8 cellular contexts compared by ENCODE assay signal in genomic region chr3:194472290-194472920, GRCh38. TPM values are rescaled to one million over a fixed set of nuclear protein-coding genes. Genes with fewer than 3 reads are reported as not detected.
A peak's percentile ranks its signal among the peaks of the same experiment; 100 is the strongest.
DNase-seq lines count a peak whose midpoint lies in the region; ATAC-seq and TF ChIP-seq lines count a peak whose summit lies in the region.

No MANE protein-coding gene starts in this region.

- TF ChIP-seq CTCF in testis (IDR thresholded peaks at IDR 0.05), result peak; percentile 85 to 98 (median 91)

- TF ChIP-seq POLR2A in testis (IDR thresholded peaks at IDR 0.05), result no peak

- in situ Hi-C loops in Caki2 (cut with HindIII; ENCODE audit: low pct_unique_long_range_greater_than_20kb, low sequenced_read_pairs), result no loop called here

- DNase-seq in Caki2 (ENCODE audit: low read depth), result peak; percentile 53
- DNase-seq in NCI-H82 (lab: John Stamatoyannopoulos, UW), result peak; percentile 83
- peak; percentile 29 for DNase-seq in brain pericyte (ENCODE audit: low read depth, low spot score)
- peak; percentile 61 for DNase-seq in kidney glomerular epithelial cell (lab: John Stamatoyannopoulos, UW)
- peak; percentile 49 for DNase-seq in testis
- DNase-seq in activated effector memory CD4-positive, alpha-beta T cell treated with anti-CD3 and anti-CD28 coated beads, Interleukin-2, amount 50 U/mL, for 16 hours, result no peak

- ATAC-seq in GM18909 (IDR thresholded peaks at IDR 0.05; ENCODE audit: poor library complexity, unreplicated experiment) (peak; percentile 73), HG03432 (IDR thresholded peaks at IDR 0.05; ENCODE audit: unreplicated experiment) (peak; percentile 75)

- no peaks in the 10 kb centered on the region for H3K4me1 ChIP-seq in testis

- no peak overlapping the region for H3K27ac ChIP-seq in testis

- intact Hi-C loops in testis (cut with DNase I; ENCODE audit: low total_unique reads), result loop anchor here (10.0 kb wide), 1 partner anchor 122 kb away; no protein-coding TSS in a partner anchor

- H3K27me3 ChIP-seq in testis, result no peaks in the 10 kb centered on the region

- H3K36me3 ChIP-seq in testis (ENCODE audit: low read depth, missing control alignments), result no peaks in the 10 kb centered on the region

- no peak overlapping the region for H3K4me3 ChIP-seq in testis

- no peaks in the 10 kb centered on the region for H3K9me3 ChIP-seq in testis

- WGBS in testis, 2 donors, result 81% methylated on average over 4 of the region's 4 CpGs

RNA-seq across cellular contexts. Expression of gene ATP13A3, which starts 14.4 kb away (rescaled TPM):
- total RNA-seq in Caki2 (2014; rRNA removed; shearing (Covaris generic); ENCODE audit: low replicate concordance), result 47.7 and 91.8 TPM in 2 replicates
- 10 to 100 TPM; 51.8 to 62.3 TPM for total RNA-seq in testis
- 26.6 TPM for polyA plus RNA-seq in testis (ENCODE audit: insufficient read depth, low read depth, low replicate concordance)
